17 cellular contexts compared by ENCODE assay signal in genomic region chr3:111972891-111973290, GRCh38. TPM values are rescaled to one million over a fixed set of nuclear protein-coding genes. Genes with fewer than 3 reads are reported as not detected.
DNase-seq lines count a peak whose midpoint lies in the region; ATAC-seq, FAIRE-seq and TF ChIP-seq lines count a peak whose summit lies in the region.
"Had no signal": no experiment of that assay in that cellular context is flagged by ENCODE, and none has a peak within 500 bp of the region (broad histone marks: within the 10 kb centered on the region; RNA-seq: fewer than 3 reads in every experiment).

No MANE protein-coding gene starts in this region.

- peak overlapping the region; percentile 18 for H3K27ac Mint-ChIP-seq in stimulated activated naive CD8-positive, alpha-beta T cell treated with anti-CD3 and anti-CD28 coated beads, Interleukin-15, Interleukin-2, amounts not matched to agents 100 ng/mL and 50 ng/mL, for 24 hours
- H3K27ac Mint-ChIP-seq: CD4-positive, CD25-positive, alpha-beta regulatory T cell had no signal

- H3K9me3 ChIP-seq in adipocyte (ENCODE audit: control insufficient read depth, low read length) (no peaks in the 10 kb centered on the region), prostate gland (no peaks in the 10 kb centered on the region)
- H3K9me3 ChIP-seq: BLaER1 treated with 17β-estradiol and CSF1 and Interleukin-3, amounts not matched to agents 10 nM and 100 nM had no signal

- H3K27me3 Mint-ChIP-seq in stimulated activated naive CD8-positive, alpha-beta T cell treated with anti-CD3 and anti-CD28 coated beads, Interleukin-15, Interleukin-2, amounts not matched to agents 100 ng/mL and 50 ng/mL, for 24 hours: no peaks in the 10 kb centered on the region

- no peak for TF ChIP-seq POLR2A in prostate gland (IDR thresholded peaks at IDR 0.05)

- no peak overlapping the region for H3K27ac ChIP-seq in prostate gland
- H3K27ac ChIP-seq: BLaER1 treated with 17β-estradiol and CSF1 and Interleukin-3, amounts not matched to agents 10 nM and 100 nM; HL-60 had no signal

- intact Hi-C loops in prostate gland (cut with DNase I): no loop called here

- H3K9ac ChIP-seq in adipocyte (ENCODE audit: low read length): no peak overlapping the region
- H3K9ac ChIP-seq: BLaER1 treated with 17β-estradiol and CSF1 and Interleukin-3, amounts not matched to agents 10 nM and 100 nM had no signal

- FAIRE-seq in islet of Langerhans (lab: Jason Lieb, UNC): peak; percentile 51

- H3K27me3 ChIP-seq in adipocyte (replicated peaks; ENCODE audit: control insufficient read depth, insufficient read depth, low read length) (no peaks in the 10 kb centered on the region), prostate gland (replicated peaks; ENCODE audit: insufficient read depth) (no peaks in the 10 kb centered on the region)
- H3K27me3 ChIP-seq: BLaER1 treated with 17β-estradiol and CSF1 and Interleukin-3, amounts not matched to agents 10 nM and 100 nM had no signal

- WGBS in prostate gland: 47% methylated on average over 3 of the region's 3 CpGs

- H3K4me1 Mint-ChIP-seq in stimulated activated naive CD8-positive, alpha-beta T cell treated with anti-CD3 and anti-CD28 coated beads, Interleukin-15, Interleukin-2, amounts not matched to agents 100 ng/mL and 50 ng/mL, for 24 hours (ENCODE audit: low read depth): no peaks in the 10 kb centered on the region

- H3K36me3 ChIP-seq in adipocyte (ENCODE audit: control insufficient read depth, insufficient read depth, low read length, severe bottlenecking) (peaks cover 71% of the 10 kb centered on the region), prostate gland (no peaks in the 10 kb centered on the region)
- H3K36me3 ChIP-seq: BLaER1 treated with 17β-estradiol and CSF1 and Interleukin-3, amounts not matched to agents 10 nM and 100 nM had no signal

- H3K4me3 ChIP-seq in adipocyte (ENCODE audit: low read length): no peak overlapping the region
- no peak overlapping the region for H3K4me3 ChIP-seq in prostate gland
- H3K4me3 ChIP-seq: BLaER1 treated with 17β-estradiol and CSF1 and Interleukin-3, amounts not matched to agents 10 nM and 100 nM had no signal

- H3K4me1 ChIP-seq in adipocyte (ENCODE audit: control insufficient read depth, insufficient read depth, low read length): peaks cover 16% of the 10 kb centered on the region
- no peaks in the 10 kb centered on the region for H3K4me1 ChIP-seq in prostate gland (replicated peaks)

- no peak for DNase-seq in stimulated activated naive CD8-positive, alpha-beta T cell treated with anti-CD3 and anti-CD28 coated beads, Interleukin-15, Interleukin-2, amounts not matched to agents 100 U/mL and 50 U/mL, for 24 hours
- peak; percentile 42 for DNase-seq in adipocyte (ENCODE audit: low read depth)
- no peak for DNase-seq in stimulated activated CD4-positive, alpha-beta T cell treated with anti-CD3 and anti-CD28 coated beads, Interleukin-4, amount 100 ng/mL, for 4 hours
- DNase-seq in prostate gland (ENCODE audit: low spot score): no peak
- no peak for DNase-seq in left lobe of liver (ENCODE audit: low spot score)
- DNase-seq: ACHN; CD4-positive, CD25-positive, alpha-beta regulatory T cell; DMS53; GF-D8; HCEC 1CT had no signal

- H3K9me3 Mint-ChIP-seq in stimulated activated naive CD8-positive, alpha-beta T cell treated with anti-CD3 and anti-CD28 coated beads, Interleukin-15, Interleukin-2, amounts not matched to agents 100 ng/mL and 50 ng/mL, for 24 hours: no peaks in the 10 kb centered on the region
- H3K9me3 Mint-ChIP-seq: CD4-positive, CD25-positive, alpha-beta regulatory T cell had no signal

- no peak for TF ChIP-seq CTCF in prostate gland (IDR thresholded peaks at IDR 0.05)

- H3K4me3 Mint-ChIP-seq in stimulated activated naive CD8-positive, alpha-beta T cell treated with anti-CD3 and anti-CD28 coated beads, Interleukin-15, Interleukin-2, amounts not matched to agents 100 ng/mL and 50 ng/mL, for 24 hours: no peak overlapping the region
- H3K4me3 Mint-ChIP-seq: CD4-positive, CD25-positive, alpha-beta regulatory T cell had no signal

- H3K36me3 Mint-ChIP-seq in stimulated activated naive CD8-positive, alpha-beta T cell treated with anti-CD3 and anti-CD28 coated beads, Interleukin-15, Interleukin-2, amounts not matched to agents 100 ng/mL and 50 ng/mL, for 24 hours (ENCODE audit: low read depth): no peaks in the 10 kb centered on the region
- H3K36me3 Mint-ChIP-seq: CD4-positive, CD25-positive, alpha-beta regulatory T cell had no signal

- no peak for ATAC-seq in stimulated activated naive CD8-positive, alpha-beta T cell treated with anti-CD3 and anti-CD28 coated beads, Interleukin-15, Interleukin-2, amounts not matched to agents 100 U/mL and 50 U/mL, for 24 hours
- ATAC-seq in GM18520 (IDR thresholded peaks at IDR 0.05; ENCODE audit: unreplicated experiment) (no peak), left lobe of liver (no peak)

RNA-seq across cellular contexts. Expression of gene ABHD10, which starts 5.9 kb away (rescaled TPM):
- total RNA-seq in prostate gland: 10 to 100 TPM; 36.3 to 40.1 TPM
- 26.6 TPM for total RNA-seq in left lobe of liver

RNA-seq across cellular contexts. Expression of gene TAGLN3, which starts 25.8 kb away (rescaled TPM):
- total RNA-seq in prostate gland (1 to 10 TPM in 1 of 2 donors, not detected in 1; 3.2 TPM), left lobe of liver (not detected)
- total RNA-seq: A172; CD4-positive, CD25-positive, alpha-beta regulatory T cell; H4 had no signal
